Comparison of ENCODE assay signal across 14 cellular contexts in genomic region chr3:51382947-51383578, GRCh38. TPM values are rescaled to one million over a fixed set of nuclear protein-coding genes. Genes with fewer than 3 reads are reported as not detected.
A peak's percentile ranks its signal among the peaks of the same experiment; 100 is the strongest.
DNase-seq lines count a peak whose midpoint lies in the region; ATAC-seq and TF ChIP-seq lines count a peak whose summit lies in the region.
"Had no signal": no experiment of that assay in that cellular context is flagged by ENCODE, and none has a peak within 500 bp of the region (broad histone marks: within the 10 kb centered on the region; RNA-seq: fewer than 3 reads in every experiment).

No MANE protein-coding gene starts in this region.

- intact Hi-C loops in activated CD4-positive, alpha-beta T cell treated with anti-CD3 and anti-CD28 coated beads for 36 hours (cut with DNase I, micrococcal nuclease): loop anchor here (10.0 kb wide), 4 partner anchors 422 to 1152 kb away; partner anchors contain the start of genes DOCK3 (in 1 of the 2), NT5DC2 (in 1 of the 2), POC1A (in 1 of the 2) and UQCC5 (in 1 of the 2)
- intact Hi-C loops in posterior vena cava (cut with DNase I): no loop called here

- no peaks in the 10 kb centered on the region for H3K27me3 ChIP-seq in OCI-LY3 (ENCODE audit: low read depth, low read length)
- H3K27me3 ChIP-seq in endodermal cell (ENCODE audit: control insufficient read depth, insufficient read depth, low read length, poor library complexity, severe bottlenecking): no peaks in the 10 kb centered on the region
- no peaks in the 10 kb centered on the region for H3K27me3 ChIP-seq in gastroesophageal sphincter
- H3K27me3 ChIP-seq: SJSA1, stomach had no signal

- peaks cover 31% of the 10 kb centered on the region for H3K36me3 Mint-ChIP-seq in activated CD4-positive, alpha-beta T cell treated with anti-CD3 and anti-CD28 coated beads for 36 hours (ENCODE audit: low read depth)
- H3K36me3 Mint-ChIP-seq in endodermal cell (ENCODE audit: low read depth): peaks cover 21% of the 10 kb centered on the region

- H3K79me2 ChIP-seq in OCI-LY3 (ENCODE audit: low read length): peaks cover 49% of the 10 kb centered on the region

- no peak for TF ChIP-seq POLR2A in gastroesophageal sphincter (IDR thresholded peaks at IDR 0.05)

- WGBS in endodermal cell (ENCODE audit: insufficient coverage in 1 of 2, insufficient read length in 1 of 2), 2 experiments: 96 to 100% methylated on average over 2 to 3 of the region's 3 CpGs
- 50 to 82% methylated on average over 1 to 3 of the region's 3 CpGs for WGBS in gastroesophageal sphincter (ENCODE audit: low coverage in 1 of 2), 2 donors

- peak overlapping the region; percentile 98 for H3K9ac ChIP-seq in OCI-LY3 (ENCODE audit: low read length)
- H3K9ac ChIP-seq in endodermal cell (ENCODE audit: extremely low read depth, low read length, poor library complexity, severe bottlenecking): no peak overlapping the region

- H4K20me1 ChIP-seq in OCI-LY3 (ENCODE audit: insufficient read depth, low read length): peaks cover 4% of the 10 kb centered on the region

- peak overlapping the region; percentile 84; the same call in 1 of the 2 replicates for H3K4me3 ChIP-seq in OCI-LY3 (ENCODE audit: low read length)
- peak overlapping the region; percentile 96 for H3K4me3 ChIP-seq in endodermal cell (ENCODE audit: low read length)
- no peak overlapping the region for H3K4me3 ChIP-seq in gastroesophageal sphincter

- TF ChIP-seq CTCF in OCI-LY3 (IDR thresholded peaks at IDR 0.05; ENCODE audit: low read depth, low read length): no peak
- TF ChIP-seq CTCF in endodermal cell (conservative IDR thresholded peaks at IDR 0.05): peak; percentile 28
- no peak for TF ChIP-seq CTCF in gastroesophageal sphincter (IDR thresholded peaks at IDR 0.05)

- peak overlapping the region; percentile 84 for H3K4me2 ChIP-seq in OCI-LY3 (ENCODE audit: low read length)

- peak overlapping the region; percentile 93 for H3K4me3 Mint-ChIP-seq in activated CD4-positive, alpha-beta T cell treated with anti-CD3 and anti-CD28 coated beads for 36 hours
- peak overlapping the region; percentile 99 for H3K4me3 Mint-ChIP-seq in endodermal cell

- no peak for DNase-seq in activated CD4-positive, alpha-beta T cell treated with anti-CD3 and anti-CD28 coated beads for 36 hours
- no peak for DNase-seq in activated CD4-positive, alpha-beta T cell treated with anti-CD3 and anti-CD28 coated beads for 4 hours
- no peak for DNase-seq in endodermal cell
- peak; percentile 73 for DNase-seq in posterior vena cava (ENCODE audit: low spot score)
- no peak for DNase-seq in GDM1 (lab: John Stamatoyannopoulos, UW)
- no peak for DNase-seq in HuH-7 (ENCODE audit: low spot score)
- DNase-seq: central memory CD4-positive, alpha-beta T cell; foreskin melanocyte; lower lobe of right lung; NCI-H226; stomach had no signal

- H3K27ac ChIP-seq in OCI-LY3 (ENCODE audit: low read length) (no peak overlapping the region), endodermal cell (ENCODE audit: low read depth, low read length) (no peak overlapping the region), gastroesophageal sphincter (no peak overlapping the region)

- no peaks in the 10 kb centered on the region for H3K9me3 Mint-ChIP-seq in activated CD4-positive, alpha-beta T cell treated with anti-CD3 and anti-CD28 coated beads for 36 hours (ENCODE audit: low read depth)
- H3K9me3 Mint-ChIP-seq in endodermal cell: no peaks in the 10 kb centered on the region

- CTCF ChIA-PET in activated CD4-positive, alpha-beta T cell treated with anti-CD3 and anti-CD28 coated beads for 36 hours (lab: Charles Lee): interaction anchor here (0.6 to 0.7 kb wide), 3 partner anchors 287 to 751 kb away, joined by 3 to 4 read pairs (median 3); no protein-coding TSS in a partner anchor

- POLR2A ChIA-PET in activated CD4-positive, alpha-beta T cell treated with anti-CD3 and anti-CD28 coated beads for 36 hours (lab: Charles Lee): no interaction called here

- peaks cover 24% of the 10 kb centered on the region for H3K36me3 ChIP-seq in OCI-LY3 (replicated peaks; ENCODE audit: low read depth, low read length)
- H3K36me3 ChIP-seq in endodermal cell (ENCODE audit: control insufficient read depth, insufficient read depth, low read length): peaks cover 21% of the 10 kb centered on the region
- peaks cover 0 to 24% of the 10 kb centered on the region in 2 donors for H3K36me3 ChIP-seq in gastroesophageal sphincter

- TF ChIP-seq EP300 in gastroesophageal sphincter (IDR thresholded peaks at IDR 0.05): no peak

- H2AFZ ChIP-seq in OCI-LY3 (ENCODE audit: low read depth, low read length): no peak overlapping the region

- H3K27me3 Mint-ChIP-seq in activated CD4-positive, alpha-beta T cell treated with anti-CD3 and anti-CD28 coated beads for 36 hours: no peaks in the 10 kb centered on the region
- H3K27me3 Mint-ChIP-seq in endodermal cell (ENCODE audit: insufficient read depth): no peaks in the 10 kb centered on the region

- peaks cover 42% of the 10 kb centered on the region for H3K4me1 Mint-ChIP-seq in activated CD4-positive, alpha-beta T cell treated with anti-CD3 and anti-CD28 coated beads for 36 hours
- peaks cover 30% of the 10 kb centered on the region for H3K4me1 Mint-ChIP-seq in endodermal cell

- H3K9me3 ChIP-seq in OCI-LY3 (ENCODE audit: insufficient read depth, low read length) (no peaks in the 10 kb centered on the region), endodermal cell (ENCODE audit: control insufficient read depth, low read length) (no peaks in the 10 kb centered on the region), gastroesophageal sphincter (no peaks in the 10 kb centered on the region)
- H3K9me3 ChIP-seq: lower lobe of right lung, SJSA1, stomach had no signal

- H3K27ac Mint-ChIP-seq in activated CD4-positive, alpha-beta T cell treated with anti-CD3 and anti-CD28 coated beads for 36 hours: peak overlapping the region; percentile 71
- peak overlapping the region; percentile 55 for H3K27ac Mint-ChIP-seq in endodermal cell

- no peak for ATAC-seq in activated CD4-positive, alpha-beta T cell treated with anti-CD3 and anti-CD28 coated beads for 36 hours
- no peak for ATAC-seq in gastroesophageal sphincter
- ATAC-seq: lower lobe of right lung had no signal

- H3K4me1 ChIP-seq in OCI-LY3 (ENCODE audit: low read length): peaks cover 26% of the 10 kb centered on the region
- peaks cover 10% of the 10 kb centered on the region for H3K4me1 ChIP-seq in endodermal cell (ENCODE audit: control insufficient read depth, insufficient read depth, low read length)
- peaks cover 0 to 44% (median 18%) of the 10 kb centered on the region in 3 donors for H3K4me1 ChIP-seq in gastroesophageal sphincter

RNA-seq across cellular contexts. Expression of gene MANF, which starts 2.0 kb away (rescaled TPM):
- total RNA-seq in activated CD4-positive, alpha-beta T cell treated with anti-CD3 and anti-CD28 coated beads for 36 hours: 100 to 1,000 TPM; 124 to 129 TPM
- total RNA-seq in endodermal cell (100 to 1,000 TPM; 153 to 225 TPM), posterior vena cava (10 to 100 TPM; 72.6 to 79.2 TPM), gastroesophageal sphincter (10 to 100 TPM; 13.7 to 38.3 (median 22.8) TPM)
- 176 TPM for polyA plus RNA-seq in endodermal cell (2013, experiment 1 of 2)
- polyA plus RNA-seq in endodermal cell (2013, experiment 2 of 2): 180 TPM

RNA-seq across cellular contexts. Expression of gene RBM15B, which starts 8.0 kb away (rescaled TPM):
- 10 to 100 TPM; 20.9 to 21.5 TPM for total RNA-seq in activated CD4-positive, alpha-beta T cell treated with anti-CD3 and anti-CD28 coated beads for 36 hours
- total RNA-seq in endodermal cell (10 to 100 TPM; 49.5 to 58.2 TPM), posterior vena cava (10 to 100 TPM; 20.2 to 22.7 TPM), gastroesophageal sphincter (10 to 100 TPM; 28.5 to 51.1 (median 32.7) TPM)
- 38.9 TPM for polyA plus RNA-seq in endodermal cell (2013, experiment 1 of 2)
- polyA plus RNA-seq in endodermal cell (2013, experiment 2 of 2): 34.4 TPM

Comparison
In these comparisons a context has a peak if more than half of its experiments do, and no peak if none do; other contexts are left out.
1. H3K4me3 ChIP-seq: peak in OCI-LY3 (single experiment) and endodermal cell (single experiment); none in gastroesophageal sphincter (0 of 2).
2. intact Hi-C loops: an anchor here in activated CD4-positive, alpha-beta T cell treated with anti-CD3 and anti-CD28 coated beads for 36 hours (10.0 kb wide); none called in posterior vena cava.